Comparison of ENCODE assay signal across 22 cellular contexts in genomic region chr17:50554201-50554600, GRCh38. TPM values are rescaled to one million over a fixed set of nuclear protein-coding genes. Genes with fewer than 3 reads are reported as not detected.
"Had no signal": no experiment of that assay in that cellular context is flagged by ENCODE, and none has a peak within 500 bp of the region (broad histone marks: within the 10 kb centered on the region; RNA-seq: fewer than 3 reads in every experiment).

No MANE protein-coding gene starts in this region.

- H3K9me3 ChIP-seq: SJSA1 had no signal

- DNase-seq: Kasumi-1, MM.1S, NCI-H1092 treated with DMSO at 0.1 percent for 48 hours, NCI-H1436, NCI-H187, NCI-H2029, NCI-H2081 treated with DMSO at 0.1 percent for 48 hours, NCI-H2171, NCI-H226, NCI-H446, NCI-H510A, NCI-H524 treated with DMSO at 0.1 percent for 48 hours, NCI-H69, NCI-H774, Right ventricle myocardium superior, RPMI8226, SIG-M5 had no signal

- H3K4me2 ChIP-seq: KMS-11 had no signal

- H3K4me3 ChIP-seq: SJSA1, SK-N-MC had no signal

- H3K4me1 ChIP-seq: SJSA1 had no signal

- H3K27ac ChIP-seq: HL-60, KMS-11, SJSA1, SK-N-MC had no signal

- H3K9ac ChIP-seq: KMS-11 had no signal

RNA-seq across cellular contexts. Expression of gene MYCBPAP, which starts 46.0 kb away (rescaled TPM):
- total RNA-seq: M059J, SJSA1 had no signal
